ENCODE assay signal across 20 cellular contexts in the genomic region with DNA sequence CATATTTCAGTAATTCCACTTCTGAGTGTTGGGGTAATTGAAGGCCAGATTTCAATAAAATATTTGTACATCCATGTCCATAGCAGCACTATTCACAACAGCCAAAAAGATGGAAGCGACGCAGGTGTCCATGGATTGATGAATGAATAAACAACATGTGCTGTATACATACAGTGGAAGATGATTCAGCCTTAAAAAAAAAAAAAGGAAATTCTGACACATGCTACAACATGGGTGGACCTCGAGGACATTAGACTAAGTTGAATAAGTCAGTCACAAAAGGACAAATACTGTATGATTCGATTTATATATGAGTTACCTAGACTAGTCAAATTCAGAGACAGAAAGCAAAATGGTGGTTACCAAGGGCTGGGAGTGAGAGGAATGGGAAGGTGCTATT.
"Had no signal": no experiment of that assay in that cellular context is flagged by ENCODE, and none has a peak within 500 bp of the region (broad histone marks: within the 10 kb centered on the region; RNA-seq: fewer than 3 reads in every experiment).

No MANE protein-coding gene starts in this region.

- H2AFZ ChIP-seq: neural progenitor cell had no signal

- DNase-seq: activated CD4-positive, alpha-beta T cell treated with anti-CD3 and anti-CD28 coated beads for 1 hour; activated CD4-positive, alpha-beta T cell treated with anti-CD3 and anti-CD28 coated beads, Interleukin-2, amount 50 U/mL, for 1 hour; activated T-cell treated with anti-CD3 and anti-CD28 coated beads, Interleukin-2, amount 50 U/mL, for 1 hour; aorta; brain microvascular endothelial cell; central memory CD4-positive, alpha-beta T cell; foreskin keratinocyte; hippocampal formation; left ventricle myocardium inferior; mammary epithelial cell; naive thymus-derived CD8-positive, alpha-beta T cell; retina; spleen; stimulated activated CD4-positive, alpha-beta T cell treated with anti-CD3 and anti-CD28 coated beads, Interleukin-4, amount 100 ng/mL, for 1 hour; stimulated activated naive CD4-positive, alpha-beta T cell; T-cell had no signal

- H3K36me3 ChIP-seq: neural progenitor cell had no signal

- H3K27ac ChIP-seq: epithelial cell of prostate, foreskin keratinocyte, neural progenitor cell, spleen, VCaP had no signal

- H3K9me3 ChIP-seq: left ventricle myocardium inferior, spleen had no signal

- H3K4me3 ChIP-seq: left ventricle myocardium inferior, neural progenitor cell, spleen had no signal

- H3K27me3 ChIP-seq: brain microvascular endothelial cell, foreskin keratinocyte, neural progenitor cell, spleen had no signal

- ATAC-seq: activated naive CD4-positive, alpha-beta T cell treated with anti-CD3 and anti-CD28 coated beads, Interleukin-2, amount 50 U/mL, for 72 hours; foreskin keratinocyte; naive thymus-derived CD8-positive, alpha-beta T cell; T-cell had no signal

- H3K4me2 ChIP-seq: neural progenitor cell had no signal

- H3K9ac ChIP-seq: neural progenitor cell had no signal
